8 cellular contexts compared by ENCODE assay signal in genomic region chr14:95533822-95534221, GRCh38. TPM values are rescaled to one million over a fixed set of nuclear protein-coding genes. Genes with fewer than 3 reads are reported as not detected.
A peak's percentile ranks its signal among the peaks of the same experiment; 100 is the strongest.
DNase-seq lines count a peak whose midpoint lies in the region; ATAC-seq and TF ChIP-seq lines count a peak whose summit lies in the region.

No MANE protein-coding gene starts in this region.

- H3K9me3 ChIP-seq in PC-3 (ENCODE audit: low read length) (no peaks in the 10 kb centered on the region), ovary (no peaks in the 10 kb centered on the region)

- H3F3A ChIP-seq in PC-3 (ENCODE audit: low read length, unreplicated experiment) = no peaks in the 10 kb centered on the region

- peak overlapping the region; percentile 92 for H3K27ac Mint-ChIP-seq in endothelial cell (ENCODE audit: unreplicated experiment)

- peaks cover 3% of the 10 kb centered on the region for H3K36me3 Mint-ChIP-seq in endothelial cell (ENCODE audit: low read depth, unreplicated experiment)

- H3K4me1 ChIP-seq in PC-3 (ENCODE audit: insufficient read depth, low read length) (peaks cover 46% of the 10 kb centered on the region), ovary (ENCODE audit: insufficient read depth) (peaks cover 20% of the 10 kb centered on the region)

- peak overlapping the region; percentile 99 for H3K4me2 ChIP-seq in PC-3 (ENCODE audit: low read length)

- CTCF ChIA-PET in PC-3 (lab: Charles Lee) = interaction anchor here (0.6 kb wide), 1 partner anchor 468 kb away, joined by 3 read pairs; no protein-coding TSS in a partner anchor

- POLR2A ChIA-PET in PC-3 (lab: Charles Lee; ENCODE audit: unreplicated experiment) = no interaction called here

- H3K9ac ChIP-seq in PC-3 (ENCODE audit: low read length) = peak overlapping the region; percentile 98

- H3K36me3 ChIP-seq in PC-3 (ENCODE audit: low read depth, low read length) (no peaks in the 10 kb centered on the region; the same call in 1 of the 2 replicates), ovary (no peaks in the 10 kb centered on the region)

- intact Hi-C loops in PC-3 (cut with micrococcal nuclease) = loop anchor here (1.0 to 10.0 kb wide), 3 partner anchors 27 to 377 kb away; partner anchors contain the start of gene DICER1
- intact Hi-C loops in ovary (cut with DNase I) = loop anchor here in 2 of 4 donors (5.0 kb wide), 3 partner anchors 52 to 1012 kb away; partner anchors contain the start of gene DICER1 (in 1 of the 2)
- intact Hi-C loops in posterior vena cava (cut with DNase I) = no loop called here

- peaks cover 5% of the 10 kb centered on the region for H3K27me3 Mint-ChIP-seq in endothelial cell (ENCODE audit: unreplicated experiment)

- H3K79me2 ChIP-seq in PC-3 (ENCODE audit: low read length) = peaks cover 94% of the 10 kb centered on the region

- H3K27ac ChIP-seq in PC-3 (ENCODE audit: low read length) (peak overlapping the region; percentile 81), ovary (peak overlapping the region in 1 of 2 donors; percentile 64)

- 0 to 1% (median 1%) methylated on average over 18 of the region's 18 CpGs for WGBS in ovary, 3 donors

- no peak for TF ChIP-seq EP300 in ovary (IDR thresholded peaks at IDR 0.05)

- TSS peak; percentile 69 for BruUV-seq in PC-3 (replicated peaks; lab: Mats Ljungman, UMichigan)

- peaks cover 56% of the 10 kb centered on the region for H4K20me1 ChIP-seq in PC-3 (ENCODE audit: low read length)

- no peaks in the 10 kb centered on the region for H3K9me3 Mint-ChIP-seq in endothelial cell (ENCODE audit: unreplicated experiment)

- H3K4me3 Mint-ChIP-seq in endothelial cell (ENCODE audit: unreplicated experiment) = peak overlapping the region; percentile 94

- H3K4me1 Mint-ChIP-seq in endothelial cell (ENCODE audit: unreplicated experiment) = peaks cover 8% of the 10 kb centered on the region

- DNase-seq in EH (ENCODE audit: low read depth) = peak; percentile 25
- DNase-seq in PC-3 = no peak
- no peak for DNase-seq in endothelial cell (ENCODE audit: low spot score)
- peak in 3 of 5 donors; percentile 17 to 53 (median 52) for DNase-seq in ovary
- no peak for DNase-seq in dermis blood vessel endothelial cell
- DNase-seq in posterior vena cava (ENCODE audit: low spot score) = no peak

- TF ChIP-seq CTCF in PC-3 (conservative IDR thresholded peaks at IDR 0.05; ENCODE audit: low read depth, low read length) = no peak
- no peak for TF ChIP-seq CTCF in endothelial cell (IDR thresholded peaks at IDR 0.05; ENCODE audit: unreplicated experiment)
- TF ChIP-seq CTCF in ovary (IDR thresholded peaks at IDR 0.05) = no peak

- H3K9me2 ChIP-seq in PC-3 (replicated peaks; ENCODE audit: low read length) = no peaks in the 10 kb centered on the region

- peak overlapping the region; percentile 52; the same call in 1 of the 2 replicates for H2AFZ ChIP-seq in PC-3 (ENCODE audit: low read length)

- no peak for TF ChIP-seq POLR2A in ovary (IDR thresholded peaks at IDR 0.05)

- H3K27me3 ChIP-seq in PC-3 (ENCODE audit: low read length) (no peaks in the 10 kb centered on the region), ovary (no peaks in the 10 kb centered on the region)

- H3K4me3 ChIP-seq in PC-3 (ENCODE audit: low read length) = peak overlapping the region; percentile 98
- H3K4me3 ChIP-seq in ovary = peak overlapping the region; percentile 85

- ATAC-seq in PC-3 (no peak), GM21529 (IDR thresholded peaks at IDR 0.05; ENCODE audit: unreplicated experiment) (no peak), HG03457 (IDR thresholded peaks at IDR 0.05; ENCODE audit: unreplicated experiment) (no peak)

RNA-seq across cellular contexts. Expression of gene GLRX5, which starts 1.0 kb away (rescaled TPM):
- total RNA-seq in PC-3 (2014; rRNA removed) (60.0 and 64.3 TPM in 2 replicates), endothelial cell (ENCODE audit: unreplicated experiment) (40.3 TPM), ovary (10 to 100 TPM; 38.0 to 49.2 (median 41.7) TPM), dermis blood vessel endothelial cell (50.2 and 56.9 TPM in 2 replicates), posterior vena cava (10 to 100 TPM; 21.7 to 25.6 TPM)
- polyA plus RNA-seq in ovary = 100 to 1,000 TPM in 1 of 2 donors, 10 to 100 TPM in 1; 52.6 to 105 TPM

RNA-seq across cellular contexts. Expression of gene SYNE3, which starts 17.4 kb away (rescaled TPM):
- total RNA-seq in PC-3 (2014; rRNA removed) = 1.2 and 3.5 TPM in 2 replicates
- total RNA-seq in endothelial cell (ENCODE audit: unreplicated experiment) = 0.62 TPM
- 10 to 100 TPM in 5 of 7 donors, 1 to 10 TPM in 2; 6.4 to 26.0 (median 14.9) TPM for total RNA-seq in ovary
- 1 to 10 TPM; 3.7 to 5.1 TPM for polyA plus RNA-seq in ovary
- 15.5 and 33.6 TPM in 2 replicates for total RNA-seq in dermis blood vessel endothelial cell
- 10 to 100 TPM; 35.7 to 40.0 TPM for total RNA-seq in posterior vena cava

Comparison
In these comparisons a context has a peak if more than half of its experiments do, and no peak if none do; other contexts are left out.
1. DNase-seq: peak in EH (single experiment) and ovary (3 of 5); none in PC-3 (single experiment), endothelial cell (single experiment), dermis blood vessel endothelial cell (single experiment) and posterior vena cava (single experiment).